Comparison of ENCODE assay signal across 8 cellular contexts in genomic region chr2:121284424-121285076, GRCh38. TPM values are rescaled to one million over a fixed set of nuclear protein-coding genes. Genes with fewer than 3 reads are reported as not detected.
DNase-seq lines count a peak whose midpoint lies in the region; ATAC-seq and TF ChIP-seq lines count a peak whose summit lies in the region.

No MANE protein-coding gene starts in this region.

- H3K27ac Mint-ChIP-seq in activated T-helper 1 cell treated with anti-CD3 and anti-CD28 coated beads, Interleukin-12 subunit alpha, Interleukin-12 subunit beta, Interleukin-2, Interleukin-4 antibody, amounts not matched to agents 30 ng/mL and 10 ng/mL and 1 ng/mL, durations not matched to agents 14 hours and 24 hours and 36 hours = no peak overlapping the region

- intact Hi-C loops in activated T-helper 1 cell treated with anti-CD3 and anti-CD28 coated beads, Interleukin-12 subunit alpha, Interleukin-12 subunit beta, Interleukin-2, Interleukin-4 antibody, amounts not matched to agents 30 ng/mL and 10 ng/mL and 1 ng/mL, durations not matched to agents 14 hours and 24 hours and 36 hours (cut with micrococcal nuclease) = no loop called here
- intact Hi-C loops in testis (cut with DNase I; ENCODE audit: low total_unique reads) = no loop called here

- no peak overlapping the region for H3K27ac ChIP-seq in ACC112 (ENCODE audit: low read depth, low read length)
- peak overlapping the region in 1 of 2 donors; percentile 4 for H3K27ac ChIP-seq in testis

- peak overlapping the region; percentile 13 for H2AFZ ChIP-seq in ACC112 (ENCODE audit: low read length, unreplicated experiment)

- H3K36me3 ChIP-seq in ACC112 (ENCODE audit: insufficient read depth, low read length) = no peaks in the 10 kb centered on the region
- no peaks in the 10 kb centered on the region for H3K36me3 ChIP-seq in kidney epithelial cell (ENCODE audit: control insufficient read depth, insufficient read depth, low read length)
- no peaks in the 10 kb centered on the region for H3K36me3 ChIP-seq in testis (ENCODE audit: low read depth, missing control alignments)
- no peaks in the 10 kb centered on the region for H3K36me3 ChIP-seq in BE2C

- no peaks in the 10 kb centered on the region for H3K79me2 ChIP-seq in ACC112 (ENCODE audit: control insufficient read depth, insufficient read depth, low read length, unreplicated experiment)

- ATAC-seq in GM21423 (IDR thresholded peaks at IDR 0.05; ENCODE audit: unreplicated experiment) (peak; percentile 23), HG03108 (IDR thresholded peaks at IDR 0.05; ENCODE audit: unreplicated experiment) (no peak)

- H3K4me3 Mint-ChIP-seq in activated T-helper 1 cell treated with anti-CD3 and anti-CD28 coated beads, Interleukin-12 subunit alpha, Interleukin-12 subunit beta, Interleukin-2, Interleukin-4 antibody, amounts not matched to agents 30 ng/mL and 10 ng/mL and 1 ng/mL, durations not matched to agents 14 hours and 24 hours and 36 hours = peak overlapping the region; percentile 57

- peak overlapping the region; percentile 69 for H3K4me3 ChIP-seq in ACC112 (ENCODE audit: low read depth, low read length)
- H3K4me3 ChIP-seq in kidney epithelial cell (ENCODE audit: low read depth, low read length) = peak overlapping the region; percentile 55
- H3K4me3 ChIP-seq in testis = peak overlapping the region; percentile 50 to 59
- H3K4me3 ChIP-seq in BE2C (ENCODE audit: low read depth, low read length) = no peak overlapping the region

- H3K4me1 ChIP-seq in ACC112 (ENCODE audit: control insufficient read depth, insufficient read depth, low read length, unreplicated experiment) = no peaks in the 10 kb centered on the region
- peaks cover 3% of the 10 kb centered on the region for H3K4me1 ChIP-seq in testis
- H3K4me1 ChIP-seq in BE2C = no peaks in the 10 kb centered on the region

- DNase-seq in activated T-helper 1 cell treated with anti-CD3 and anti-CD28 coated beads, Interleukin-12 subunit alpha, Interleukin-12 subunit beta, Interleukin-2, Interleukin-4 antibody, amounts not matched to agents 30 ng/mL and 10 ng/mL and 1 ng/mL, durations not matched to agents 14 hours and 24 hours and 36 hours (ENCODE audit: low spot score) = no peak
- DNase-seq in kidney epithelial cell (ENCODE audit: low read depth) (no peak), testis (no peak), BE2C (no peak)
- no peak for DNase-seq in stimulated activated CD8-positive, alpha-beta memory T cell treated with anti-CD3 and anti-CD28 coated beads, Interleukin-4, amount 100 ng/mL, for 48 hours

- no peaks in the 10 kb centered on the region for H3K9me3 Mint-ChIP-seq in activated T-helper 1 cell treated with anti-CD3 and anti-CD28 coated beads, Interleukin-12 subunit alpha, Interleukin-12 subunit beta, Interleukin-2, Interleukin-4 antibody, amounts not matched to agents 30 ng/mL and 10 ng/mL and 1 ng/mL, durations not matched to agents 14 hours and 24 hours and 36 hours

- WGBS in testis, 2 donors = 0 to 1% methylated on average over 6 to 44 of the region's 68 CpGs

- TF ChIP-seq CTCF in kidney epithelial cell (IDR thresholded peaks at IDR 0.05; ENCODE audit: insufficient read depth, low read length, poor library complexity, severe bottlenecking) (no peak), testis (IDR thresholded peaks at IDR 0.05) (no peak), BE2C (IDR thresholded peaks at IDR 0.05; ENCODE audit: low read depth, low read length) (no peak)

- H3K9me3 ChIP-seq in testis = no peaks in the 10 kb centered on the region
- no peaks in the 10 kb centered on the region for H3K9me3 ChIP-seq in BE2C

- TF ChIP-seq POLR2A in testis (IDR thresholded peaks at IDR 0.05) = no peak

- no peaks in the 10 kb centered on the region for H3K36me3 Mint-ChIP-seq in activated T-helper 1 cell treated with anti-CD3 and anti-CD28 coated beads, Interleukin-12 subunit alpha, Interleukin-12 subunit beta, Interleukin-2, Interleukin-4 antibody, amounts not matched to agents 30 ng/mL and 10 ng/mL and 1 ng/mL, durations not matched to agents 14 hours and 24 hours and 36 hours (ENCODE audit: low read depth)

- peaks cover 49% of the 10 kb centered on the region for H3K27me3 ChIP-seq in ACC112 (ENCODE audit: insufficient read depth, low read length)
- H3K27me3 ChIP-seq in kidney epithelial cell (ENCODE audit: control insufficient read depth, insufficient read depth, low read length) = peaks cover 7% of the 10 kb centered on the region
- no peaks in the 10 kb centered on the region for H3K27me3 ChIP-seq in testis
- peaks cover 13% of the 10 kb centered on the region for H3K27me3 ChIP-seq in BE2C

- no peaks in the 10 kb centered on the region for H3K4me1 Mint-ChIP-seq in activated T-helper 1 cell treated with anti-CD3 and anti-CD28 coated beads, Interleukin-12 subunit alpha, Interleukin-12 subunit beta, Interleukin-2, Interleukin-4 antibody, amounts not matched to agents 30 ng/mL and 10 ng/mL and 1 ng/mL, durations not matched to agents 14 hours and 24 hours and 36 hours (ENCODE audit: low read depth)

- H3K27me3 Mint-ChIP-seq in activated T-helper 1 cell treated with anti-CD3 and anti-CD28 coated beads, Interleukin-12 subunit alpha, Interleukin-12 subunit beta, Interleukin-2, Interleukin-4 antibody, amounts not matched to agents 30 ng/mL and 10 ng/mL and 1 ng/mL, durations not matched to agents 14 hours and 24 hours and 36 hours (ENCODE audit: insufficient read depth) = peaks cover 44% of the 10 kb centered on the region

RNA-seq across cellular contexts. Expression of gene TFCP2L1, which starts 0.5 kb away (rescaled TPM):
- total RNA-seq in activated T-helper 1 cell treated with anti-CD3 and anti-CD28 coated beads, Interleukin-12 subunit alpha, Interleukin-12 subunit beta, Interleukin-2, Interleukin-4 antibody, amounts not matched to agents 30 ng/mL and 10 ng/mL and 1 ng/mL, durations not matched to agents 14 hours and 24 hours and 36 hours = 0.02 TPM in 1 of 2 replicates, not detected in the other
- 4.5 and 5.9 TPM in 2 replicates for total RNA-seq in kidney epithelial cell
- 1 to 10 TPM; 3.1 to 5.1 TPM for total RNA-seq in testis
- 2.5 TPM for polyA plus RNA-seq in testis (ENCODE audit: insufficient read depth, low read depth, low replicate concordance)
- polyA plus RNA-seq in BE2C (2012; ENCODE audit: insufficient read depth, insufficient read length, low read depth) = 0.25 TPM
